In genomic region chr1:78340006-78340405, GRCh38 we compare ENCODE assay signal across 11 cellular contexts.
DNase-seq lines count a peak whose midpoint lies in the region; TF ChIP-seq lines count a peak whose summit lies in the region.
"Had no signal": no experiment of that assay in that cellular context is flagged by ENCODE, and none has a peak within 500 bp of the region (broad histone marks: within the 10 kb centered on the region; RNA-seq: fewer than 3 reads in every experiment).

No MANE protein-coding gene starts in this region.

- TF ChIP-seq CTCF in AG10803 (conservative IDR thresholded peaks at IDR 0.05; ENCODE audit: low read length) (no peak), choroid plexus epithelial cell (conservative IDR thresholded peaks at IDR 0.05; ENCODE audit: low read depth, low read length) (no peak), ovary (IDR thresholded peaks at IDR 0.05) (no peak)

- intact Hi-C loops in ovary (cut with DNase I) = no loop called here

- DNase-seq in AG10803 (ENCODE audit: low read depth) (peak; percentile 78), NCI-H226 (peak; percentile 76), choroid plexus epithelial cell (ENCODE audit: low read depth) (peak; percentile 83), mesenchymal stem cell (peak; percentile 47), ovary (no peak), OCI-M2 (lab: John Stamatoyannopoulos, UW; ENCODE audit: unreplicated experiment) (no peak)
- DNase-seq in stimulated activated CD8-positive, alpha-beta memory T cell treated with anti-CD3 and anti-CD28 coated beads, Interleukin-4, amount 100 ng/mL, for 48 hours = no peak
- DNase-seq in stimulated activated CD4-positive, alpha-beta T cell treated with anti-CD3 and anti-CD28 coated beads, Interleukin-4, amount 100 ng/mL, for 4 hours = no peak
- DNase-seq: effector memory CD8-positive, alpha-beta T cell; NCI-H1694; small intestine had no signal

- no peak overlapping the region for H3K23ac ChIP-seq in mesenchymal stem cell (ENCODE audit: low read length in 2 of 2)

- H3K4ac ChIP-seq in mesenchymal stem cell (ENCODE audit: low read depth in 1 of 2, low read length in 2 of 2) = no peak overlapping the region

- H4K8ac ChIP-seq in mesenchymal stem cell (ENCODE audit: low read length) = no peak overlapping the region

- H3K27ac ChIP-seq in mesenchymal stem cell (ENCODE audit: low read length, poor library complexity, severe bottlenecking) (peak overlapping the region; percentile 52), ovary (no peak overlapping the region)

- no peak overlapping the region for H2AK5ac ChIP-seq in mesenchymal stem cell (ENCODE audit: low read length, severe bottlenecking)

- TF ChIP-seq EP300 in ovary (IDR thresholded peaks at IDR 0.05) = no peak

- no peak overlapping the region for H2BK5ac ChIP-seq in mesenchymal stem cell (ENCODE audit: low read depth, low read length, poor library complexity, severe bottlenecking)

- H3K4me1 ChIP-seq in mesenchymal stem cell (ENCODE audit: control insufficient read depth, insufficient read depth, low read depth, low read length) (peaks cover 2% of the 10 kb centered on the region), ovary (ENCODE audit: insufficient read depth) (no peaks in the 10 kb centered on the region)

- H2AFZ ChIP-seq in mesenchymal stem cell (ENCODE audit: low read depth, low read length) = no peak overlapping the region

- H3K27me3 ChIP-seq in mesenchymal stem cell (ENCODE audit: control insufficient read depth in 1 of 2, insufficient read depth in 1 of 2, low read length in 2 of 2) = no peaks in the 10 kb centered on the region
- H3K27me3 ChIP-seq in ovary = no peaks in the 10 kb centered on the region

- H3K79me1 ChIP-seq in mesenchymal stem cell (replicated peaks; ENCODE audit: low read length, poor library complexity, severe bottlenecking) = no peaks in the 10 kb centered on the region

- H2BK15ac ChIP-seq in mesenchymal stem cell (ENCODE audit: low read depth, poor library complexity, severe bottlenecking) = no peak overlapping the region

- no peak overlapping the region for H2BK12ac ChIP-seq in mesenchymal stem cell (ENCODE audit: low read length in 2 of 2)

- peak overlapping the region; percentile 93 for H3K9ac ChIP-seq in mesenchymal stem cell (ENCODE audit: low read length)

- H3K9me3 ChIP-seq in mesenchymal stem cell (ENCODE audit: control insufficient read depth, low read length) (no peaks in the 10 kb centered on the region), ovary (no peaks in the 10 kb centered on the region)

- H3K18ac ChIP-seq in mesenchymal stem cell (ENCODE audit: low read depth in 1 of 2, low read length in 2 of 2) = no peak overlapping the region

- H3K14ac ChIP-seq in mesenchymal stem cell (ENCODE audit: low read length in 2 of 2) = no peak overlapping the region

- H3K36me3 ChIP-seq in mesenchymal stem cell (ENCODE audit: control insufficient read depth in 1 of 2, insufficient read depth in 2 of 2, low read depth in 1 of 2, low read length in 2 of 2) (no peaks in the 10 kb centered on the region), ovary (no peaks in the 10 kb centered on the region)

- no peak overlapping the region for H3K4me2 ChIP-seq in mesenchymal stem cell (ENCODE audit: low read length, poor library complexity, severe bottlenecking)

- no peak overlapping the region for H2BK120ac ChIP-seq in mesenchymal stem cell (ENCODE audit: low read depth, low read length)

- no peak overlapping the region for H4K91ac ChIP-seq in mesenchymal stem cell (ENCODE audit: low read length)

- H3K4me3 ChIP-seq in AG10803 (ENCODE audit: low read length) (no peak overlapping the region), choroid plexus epithelial cell (ENCODE audit: low read depth, low read length) (no peak overlapping the region), mesenchymal stem cell (ENCODE audit: insufficient read depth in 1 of 2, low read depth in 1 of 2, low read length in 2 of 2) (peak overlapping the region in 1 of 2 experiments; percentile 5), ovary (no peak overlapping the region)

- no peak for TF ChIP-seq POLR2A in ovary (IDR thresholded peaks at IDR 0.05)

Comparison
In these comparisons a context has a peak if more than half of its experiments do, and no peak if none do; other contexts are left out.
1. DNase-seq: peak in AG10803 (single experiment), NCI-H226 (single experiment), choroid plexus epithelial cell (single experiment) and mesenchymal stem cell (single experiment); none in ovary (0 of 5), stimulated activated CD8-positive, alpha-beta memory T cell treated with anti-CD3 and anti-CD28 coated beads, Interleukin-4, amount 100 ng/mL, for 48 hours (single experiment), OCI-M2 (single experiment) and stimulated activated CD4-positive, alpha-beta T cell treated with anti-CD3 and anti-CD28 coated beads, Interleukin-4, amount 100 ng/mL, for 4 hours (0 of 2).